Comparison of ENCODE assay signal across 9 cellular contexts in the genomic region with DNA sequence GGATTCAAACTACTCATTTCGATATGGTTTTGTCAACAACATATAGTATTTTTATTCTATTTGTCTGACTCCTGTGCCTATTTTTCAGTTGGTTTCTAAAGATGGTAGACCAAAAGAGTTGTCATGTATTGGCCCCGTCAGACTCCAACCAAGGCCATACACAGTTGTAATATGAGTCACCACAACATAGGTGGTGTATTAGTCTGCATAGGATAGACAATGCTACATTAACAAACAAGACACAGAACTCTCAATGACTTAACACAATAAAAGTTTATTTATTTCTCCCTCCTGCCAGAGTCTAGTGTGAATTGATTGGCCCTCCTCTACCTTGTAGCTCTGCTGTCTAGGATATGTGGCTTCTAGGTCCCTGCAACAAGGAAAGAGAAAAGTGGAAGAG. TPM values are rescaled to one million over a fixed set of nuclear protein-coding genes. Genes with fewer than 3 reads are reported as not detected.
"Had no signal": no experiment of that assay in that cellular context is flagged by ENCODE, and none has a peak within 500 bp of the region (broad histone marks: within the 10 kb centered on the region; RNA-seq: fewer than 3 reads in every experiment).

No MANE protein-coding gene starts in this region.

- DNase-seq: GDM1, GF-D8 had no signal

- H3K4me3 ChIP-seq: GM12878 had no signal

- ATAC-seq: GM12878 had no signal

- FAIRE-seq: G401.6, GM12878, GM12891, GM12892, GM18507, GM19239 had no signal

RNA-seq across cellular contexts. Expression of a gene that starts 45.9 kb away (rescaled TPM):
- total RNA-seq: G401, GM12878 had no signal
- polyA plus RNA-seq: GM12878 had no signal
